ENCODE assay signal across 20 cellular contexts in genomic region chr20:23243791-23244190, GRCh38.
A peak's percentile ranks its signal among the peaks of the same experiment; 100 is the strongest.
DNase-seq lines count a peak whose midpoint lies in the region; ATAC-seq, FAIRE-seq and TF ChIP-seq lines count a peak whose summit lies in the region.
"Had no signal": no experiment of that assay in that cellular context is flagged by ENCODE, and none has a peak within 500 bp of the region (broad histone marks: within the 10 kb centered on the region; RNA-seq: fewer than 3 reads in every experiment).

No MANE protein-coding gene starts in this region.

- H3K4me3 ChIP-seq in SK-N-SH (ENCODE audit: low read depth in 2 of 2, low read length in 1 of 2) (peak overlapping the region in 1 of 2 experiments; percentile 33; a peak in 1 of 4 replicates), K562 (no peak overlapping the region), suprapubic skin (no peak overlapping the region)
- H3K4me3 ChIP-seq: Peyer's patch had no signal

- CTCF ChIA-PET in SK-N-SH (lab: Yijun Ruan, JAX) = interaction anchor here (1.3 kb wide), 1 partner anchor 9 kb away, joined by 6 read pairs; no protein-coding TSS in a partner anchor
- CTCF ChIA-PET in K562 (lab: Yijun Ruan, JAX; ENCODE audit: low intra/inter-chr PET ratio) = no interaction called here

- no peak for ATAC-seq in SK-N-SH treated with all-trans-retinoic acid at 6 μM for 48 hours
- ATAC-seq in K562 = no peak
- no peak for ATAC-seq in GM18502 (IDR thresholded peaks at IDR 0.05; ENCODE audit: poor library complexity, unreplicated experiment)

- H3K9me2 ChIP-seq in SK-N-SH = no peaks in the 10 kb centered on the region

- H3K9me3 ChIP-seq in SK-N-SH = no peaks in the 10 kb centered on the region
- H3K9me3 ChIP-seq in K562 (replicated peaks; ENCODE audit: control insufficient read depth, insufficient read depth, low read depth, low read length) = no peaks in the 10 kb centered on the region
- H3K9me3 ChIP-seq in suprapubic skin = no peaks in the 10 kb centered on the region
- H3K9me3 ChIP-seq: Peyer's patch had no signal

- BruUV-seq in K562 (replicated peaks; lab: Mats Ljungman, UMichigan) = no TSS peak

- no peak overlapping the region; the same call in 1 of the 2 replicates for H2AFZ ChIP-seq in SK-N-SH (ENCODE audit: low read depth)
- H2AFZ ChIP-seq in K562 (ENCODE audit: low read depth, low read length) = no peak overlapping the region

- DNase-seq in SK-N-SH = no peak
- peak in 3 of 4 experiments; percentile 31 to 36 (median 34) for DNase-seq in K562 (ENCODE audit: extremely low read depth in 1 of 4, low spot score in 3 of 4)
- DNase-seq in mesenteric fat pad (ENCODE audit: low spot score) = peak; percentile 12
- DNase-seq in suprapubic skin (ENCODE audit: low spot score in 2 of 2) = no peak
- DNase-seq in hypothalamus (lab: John Stamatoyannopoulos, UW) = no peak
- no peak for DNase-seq in NCI-H2081 treated with DMSO at 0.1 percent for 48 hours (lab: John Stamatoyannopoulos, UW)
- DNase-seq: DMS79, MM.1S, NCI-H1092, NCI-H1436 treated with DMSO at 0.1 percent for 48 hours, NCI-H2029, NCI-H2171 treated with DMSO at 0.1 percent for 48 hours, NCI-H446, NCI-H526 treated with DMSO at 0.1 percent for 48 hours, Peyer's patch had no signal

- TF ChIP-seq EP300 in SK-N-SH (IDR thresholded peaks at IDR 0.05; ENCODE audit: borderline replicate concordance in 1 of 2, low read depth in 1 of 2, low read length in 1 of 2) (no peak), K562 (IDR thresholded peaks at IDR 0.05; ENCODE audit: low read length) (no peak), suprapubic skin (IDR thresholded peaks at IDR 0.05) (no peak)

- 27% methylated on average over 4 of the region's 4 CpGs for WGBS in SK-N-SH (ENCODE audit: low lambda C conversion rate)
- 21% methylated on average over 3 of the region's 4 CpGs for WGBS in K562 (ENCODE audit: insufficient coverage, low coverage, missing lambda C conversion rate)
- 79% methylated on average over 4 of the region's 4 CpGs for WGBS in suprapubic skin

- H3K36me3 ChIP-seq in SK-N-SH (replicated peaks in 1 of 2; ENCODE audit: control insufficient read depth in 1 of 2, insufficient read depth in 2 of 2, low read length in 1 of 2) (no peaks in the 10 kb centered on the region), K562 (ENCODE audit: control insufficient read depth, insufficient read depth, low read length) (no peaks in the 10 kb centered on the region), suprapubic skin (no peaks in the 10 kb centered on the region)
- H3K36me3 ChIP-seq: Peyer's patch had no signal

- intact Hi-C loops in K562 (cut with micrococcal nuclease) = no loop called here

- TF ChIP-seq CTCF in SK-N-SH (IDR thresholded peaks at IDR 0.05) (no peak), K562 (IDR thresholded peaks at IDR 0.05 in 2 of 3, conservative IDR thresholded peaks at IDR 0.05 in 1 of 3; ENCODE audit: insufficient read depth in 2 of 3, low read depth in 1 of 3, low read length in 3 of 3) (no peak), suprapubic skin (IDR thresholded peaks at IDR 0.05) (no peak)

- no peaks in the 10 kb centered on the region for H3K9me1 ChIP-seq in K562 (ENCODE audit: control insufficient read depth, insufficient read depth, low read length)

- H4K20me1 ChIP-seq in SK-N-SH (ENCODE audit: insufficient read depth) (no peaks in the 10 kb centered on the region), K562 (replicated peaks; ENCODE audit: control insufficient read depth, insufficient read depth, low read length) (no peaks in the 10 kb centered on the region)

- H3K27ac ChIP-seq in SK-N-SH (ENCODE audit: low read depth in 2 of 2, low read length in 1 of 2) = no peak overlapping the region
- H3K27ac ChIP-seq in K562 (ENCODE audit: extremely low read depth, low read depth, low read length) = no peak overlapping the region
- peak overlapping the region; percentile 38 for H3K27ac ChIP-seq in suprapubic skin
- H3K27ac ChIP-seq: 22Rv1, HL-60 had no signal

- no peaks in the 10 kb centered on the region for H3F3A ChIP-seq in SK-N-SH (replicated peaks; ENCODE audit: insufficient read depth)

- peak overlapping the region; percentile 58 for H3K4me2 ChIP-seq in SK-N-SH
- no peak overlapping the region for H3K4me2 ChIP-seq in K562 (ENCODE audit: insufficient read depth, low read length)

- TF ChIP-seq POLR2A in K562 (conservative IDR thresholded peaks at IDR 0.05) (no peak), suprapubic skin (IDR thresholded peaks at IDR 0.05) (no peak)

- POLR2A ChIA-PET in SK-N-SH (lab: Yijun Ruan, JAX) = no interaction called here
- POLR2A ChIA-PET in K562 (lab: Yijun Ruan, JAX) = interaction anchor here (0.8 kb wide), 1 partner anchor 112 kb away, joined by 3 read pairs; no protein-coding TSS in a partner anchor

- no peaks in the 10 kb centered on the region for H3K79me2 ChIP-seq in SK-N-SH (ENCODE audit: insufficient read depth)
- no peaks in the 10 kb centered on the region for H3K79me2 ChIP-seq in K562 (ENCODE audit: control insufficient read depth, insufficient read depth, low read length)

- peak; percentile 11 for FAIRE-seq in K562 (lab: Jason Lieb, UNC)
- FAIRE-seq: HTR-8/SVneo had no signal

- H3K4me1 ChIP-seq in SK-N-SH (ENCODE audit: control insufficient read depth in 1 of 2, insufficient read depth in 2 of 2, low read depth in 1 of 2, low read length in 1 of 2) (no peaks in the 10 kb centered on the region), K562 (replicated peaks in 1 of 2; ENCODE audit: control insufficient read depth in 2 of 2, insufficient read depth in 2 of 2, low read length in 2 of 2) (peaks cover 0 to 5% of the 10 kb centered on the region in 2 experiments; a peak in 3 of 5 replicates), suprapubic skin (peaks cover 7% of the 10 kb centered on the region)
- H3K4me1 ChIP-seq: Peyer's patch had no signal

- H3K9ac ChIP-seq in SK-N-SH (no peak overlapping the region), K562 (ENCODE audit: insufficient read depth in 1 of 2, low read depth in 2 of 2, low read length in 2 of 2) (no peak overlapping the region)

- in situ Hi-C loops in K562 (cut with MboI) = no loop called here

- no peak for TF ChIP-seq RAD21 in SK-N-SH (IDR thresholded peaks at IDR 0.05; ENCODE audit: low read length)
- no peak for TF ChIP-seq RAD21 in K562 (CRISPR knock-in tag; conservative IDR thresholded peaks at IDR 0.05 in 1 of 2, IDR thresholded peaks at IDR 0.05 in 1 of 2)

- H3K27me3 ChIP-seq in SK-N-SH (ENCODE audit: insufficient read depth) = peaks cover 12% of the 10 kb centered on the region; the same call in 1 of the 2 replicates
- peaks cover 2 to 4% of the 10 kb centered on the region in 2 experiments; a peak in 1 of 5 replicates for H3K27me3 ChIP-seq in K562 (ENCODE audit: control insufficient read depth in 2 of 2, insufficient read depth in 2 of 2, low read length in 2 of 2)
- H3K27me3 ChIP-seq in suprapubic skin = no peaks in the 10 kb centered on the region
- H3K27me3 ChIP-seq: Peyer's patch had no signal

TF ChIP-seq in SK-N-SH, 30 proteins besides CTCF, POLR2A, EP300 and RAD21 (continues in another document):
- TF ChIP-seq JUND (IDR thresholded peaks at IDR 0.05) = no peak
- no peak for TF ChIP-seq FOXM1 (IDR thresholded peaks at IDR 0.05; ENCODE audit: low read depth)
- TF ChIP-seq TAF1 (IDR thresholded peaks at IDR 0.05; ENCODE audit: borderline replicate concordance, low read depth, low read length) = no peak
- TF ChIP-seq GABPA (IDR thresholded peaks at IDR 0.05; ENCODE audit: low read depth) = no peak
- TF ChIP-seq RFX5 (IDR thresholded peaks at IDR 0.05; ENCODE audit: low read length) = no peak
- TF ChIP-seq TCF12 (IDR thresholded peaks at IDR 0.05) = no peak

TF ChIP-seq in SK-N-SH treated with all-trans-retinoic acid at 6 μM for 48 hours, 23 proteins besides CTCF, POLR2A, EP300 and RAD21 (continues in another document):
- no peak for TF ChIP-seq ZC3H10 (CRISPR knock-in tag; IDR thresholded peaks at IDR 0.05)

TF ChIP-seq in K562, 482 proteins besides CTCF, POLR2A, EP300 and RAD21 (continues in another document):
- TF ChIP-seq GABPB2 (CRISPR knock-in tag; conservative IDR thresholded peaks at IDR 0.05) (no peak), THAP12 (CRISPR knock-in tag; IDR thresholded peaks at IDR 0.05) (no peak), SP1 (CRISPR knock-in tag; IDR thresholded peaks at IDR 0.05) (no peak), HINFP (tag; conservative IDR thresholded peaks at IDR 0.05; ENCODE audit: low read depth) (0 out of 2 replicates have a peak, but pooled peaks have one; percentile 6), DLX4 (CRISPR knock-in tag; IDR thresholded peaks at IDR 0.05) (no peak), RBM25 (IDR thresholded peaks at IDR 0.05; ENCODE audit: low read depth, low read length, severe bottlenecking) (peak; percentile 19), COPS2 (conservative IDR thresholded peaks at IDR 0.05) (no peak)

Comparison
In these comparisons a context has a peak if more than half of its experiments do, and no peak if none do; other contexts are left out.
1. DNase-seq: peak in K562 (3 of 4) and mesenteric fat pad (single experiment); none in SK-N-SH (single experiment), suprapubic skin (0 of 2), hypothalamus (0 of 51) and NCI-H2081 treated with DMSO at 0.1 percent for 48 hours (single experiment).